In the genomic region with DNA sequence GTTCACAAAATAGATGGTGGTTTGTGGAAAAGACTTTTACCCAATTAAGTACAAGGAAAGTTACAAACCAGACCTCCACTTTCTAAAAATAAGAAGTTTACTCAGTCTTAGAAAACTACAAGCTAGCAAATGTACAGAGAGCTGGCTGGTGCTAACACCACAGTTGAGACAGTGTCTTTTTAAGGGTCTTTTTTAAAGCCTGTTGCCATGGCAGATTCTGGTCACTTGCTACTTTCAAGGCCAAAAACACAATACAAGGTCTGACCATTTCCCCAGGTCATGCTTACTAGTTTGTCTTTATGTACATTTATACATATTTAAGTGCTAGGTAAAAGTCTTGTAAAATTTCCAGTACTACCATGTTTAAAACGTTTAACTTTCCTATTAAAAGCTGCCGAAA, we compare ENCODE assay signal across 8 cellular contexts. TPM values are rescaled to one million over a fixed set of nuclear protein-coding genes. Genes with fewer than 3 reads are reported as not detected.
A peak's percentile ranks its signal among the peaks of the same experiment; 100 is the strongest.
DNase-seq lines count a peak whose midpoint lies in the region; ATAC-seq and TF ChIP-seq lines count a peak whose summit lies in the region.

No MANE protein-coding gene starts in this region.

- H3K4me3 ChIP-seq in left ventricle myocardium inferior (peak overlapping the region; percentile 97), body of pancreas (peak overlapping the region; percentile 14 to 70), mesodermal cell (ENCODE audit: extremely low read depth, insufficient read depth, low read length, poor library complexity, severe bottlenecking) (peak overlapping the region; percentile 96), uterus (peak overlapping the region; percentile 84 to 93)

- H3K9me3 ChIP-seq in left ventricle myocardium inferior (replicated peaks) (no peaks in the 10 kb centered on the region), body of pancreas (no peaks in the 10 kb centered on the region), mesodermal cell (ENCODE audit: control insufficient read depth, low read length) (no peaks in the 10 kb centered on the region), uterus (no peaks in the 10 kb centered on the region)

- H3K36me3 ChIP-seq in left ventricle myocardium inferior (peaks cover 37% of the 10 kb centered on the region), body of pancreas (replicated peaks in 1 of 2; ENCODE audit: insufficient read depth in 1 of 2, low read depth in 2 of 2) (peaks cover 0 to 2% of the 10 kb centered on the region in 2 donors), mesodermal cell (ENCODE audit: control insufficient read depth, insufficient read depth, low read length) (peaks cover 36% of the 10 kb centered on the region), uterus (no peaks in the 10 kb centered on the region)

- H3K4me1 ChIP-seq in left ventricle myocardium inferior = peaks cover 86% of the 10 kb centered on the region
- H3K4me1 ChIP-seq in body of pancreas = peaks cover 11% of the 10 kb centered on the region
- peaks cover 20% of the 10 kb centered on the region for H3K4me1 ChIP-seq in mesodermal cell (ENCODE audit: control insufficient read depth, insufficient read depth, low read length, poor library complexity, severe bottlenecking)
- H3K4me1 ChIP-seq in uterus = no peaks in the 10 kb centered on the region

- no peak for ATAC-seq in Right ventricle myocardium superior (ENCODE audit: poor library complexity)
- no peak for ATAC-seq in body of pancreas
- no peak for ATAC-seq in HG03196 (IDR thresholded peaks at IDR 0.05; ENCODE audit: unreplicated experiment)
- no peak for ATAC-seq in GM21526 (IDR thresholded peaks at IDR 0.05; ENCODE audit: low FRiP score, unreplicated experiment)

- H3K27me3 ChIP-seq in left ventricle myocardium inferior (ENCODE audit: low read depth) = no peaks in the 10 kb centered on the region
- no peaks in the 10 kb centered on the region for H3K27me3 ChIP-seq in body of pancreas
- H3K27me3 ChIP-seq in uterus = no peaks in the 10 kb centered on the region

- no peak for TF ChIP-seq CTCF in left ventricle myocardium inferior (IDR thresholded peaks at IDR 0.05; ENCODE audit: borderline replicate concordance)
- no peak for TF ChIP-seq CTCF in body of pancreas (IDR thresholded peaks at IDR 0.05)
- TF ChIP-seq CTCF in uterus (IDR thresholded peaks at IDR 0.05) = no peak

- WGBS in body of pancreas, 2 donors = 0 to 5% methylated on average over 2 of the region's 2 CpGs
- WGBS in mesodermal cell (ENCODE audit: insufficient coverage in 2 of 2), 2 experiments = no CpG with 5 or more reads among the region's 2 CpGs

- H3K27ac ChIP-seq in left ventricle myocardium inferior (replicated peaks) (peak overlapping the region; percentile 98), body of pancreas (peak overlapping the region in 3 of 4 donors; percentile 99 to 100 (median 100)), mesodermal cell (ENCODE audit: low read depth, low read length, severe bottlenecking) (no peak overlapping the region), uterus (peak overlapping the region; percentile 98 to 99)

- TF ChIP-seq POLR2A in body of pancreas (IDR thresholded peaks at IDR 0.05) (no peak), uterus (IDR thresholded peaks at IDR 0.05) (no peak)

- DNase-seq in left ventricle myocardium inferior = no peak
- no peak for DNase-seq in Right ventricle myocardium superior
- DNase-seq in body of pancreas = no peak
- no peak for DNase-seq in uterus
- DNase-seq in posterior vena cava (ENCODE audit: low spot score) = no peak

- intact Hi-C loops in left ventricle myocardium inferior (cut with micrococcal nuclease) (loop anchor here (5.0 to 10.0 kb wide), 2 partner anchors 331 to 422 kb away; no protein-coding TSS in a partner anchor), Right ventricle myocardium superior (cut with DNase I) (loop anchor here (5.0 to 10.0 kb wide), 3 partner anchors 141 to 758 kb away; no protein-coding TSS in a partner anchor), body of pancreas (cut with DNase I) (no loop called here), uterus (cut with DNase I; ENCODE audit: low total_unique reads) (loop anchor here (10.0 kb wide), 1 partner anchor 758 kb away; no protein-coding TSS in a partner anchor), posterior vena cava (cut with DNase I) (loop anchor here (10.0 kb wide), 3 partner anchors 328 to 758 kb away; no protein-coding TSS in a partner anchor)

RNA-seq across cellular contexts. Expression of a gene that starts 2.4 kb away (rescaled TPM):
- total RNA-seq in left ventricle myocardium inferior (79.4 TPM), Right ventricle myocardium superior (74.1 TPM), body of pancreas (10 to 100 TPM; 48.5 to 53.7 TPM), uterus (100 to 1,000 TPM in 1 of 4 donors, 10 to 100 TPM in 3; 40.4 to 214 (median 70.1) TPM), posterior vena cava (10 to 100 TPM; 78.5 to 81.8 TPM)
- polyA plus RNA-seq in mesodermal cell (2013, experiment 1 of 2) = 57.9 TPM
- 48.3 TPM for polyA plus RNA-seq in mesodermal cell (2013, experiment 2 of 2)

Comparison
In these comparisons a context has a peak if more than half of its experiments do, and no peak if none do; other contexts are left out.
1. H3K4me3 ChIP-seq: peak in every context shown above with its lines; median percentile 97 in left ventricle myocardium inferior; 96 in mesodermal cell; 88 in uterus; 42 in body of pancreas.